In the genomic region with DNA sequence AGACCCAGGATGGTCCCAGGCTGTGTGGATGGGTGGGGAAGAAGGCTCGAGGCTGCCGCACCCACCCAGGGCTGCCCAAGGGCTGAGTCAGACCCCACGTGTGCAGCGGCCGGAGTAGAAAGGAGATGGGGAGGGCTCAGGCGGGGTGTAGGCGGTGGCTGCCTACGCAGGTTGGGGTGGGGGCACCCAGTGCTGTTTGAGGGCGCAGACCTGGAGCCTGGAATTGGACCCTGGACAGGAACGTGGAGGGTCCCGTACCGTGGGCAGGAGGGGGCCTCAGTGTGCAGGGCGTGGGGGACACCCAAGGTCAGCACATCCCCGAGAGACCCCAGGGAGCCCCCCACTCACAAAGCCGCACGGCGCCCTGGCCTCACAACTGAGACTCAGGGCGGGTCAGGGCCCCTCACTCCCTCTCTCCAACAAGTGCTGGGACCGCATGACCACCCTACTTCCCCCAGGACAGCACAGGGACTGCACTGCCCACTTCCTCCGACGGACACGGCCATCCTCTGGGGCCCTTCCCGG, we compare ENCODE assay signal across 12 cellular contexts.
DNase-seq lines count a peak whose midpoint lies in the region; ATAC-seq and TF ChIP-seq lines count a peak whose summit lies in the region.
"Had no signal": no experiment of that assay in that cellular context is flagged by ENCODE, and none has a peak within 500 bp of the region (broad histone marks: within the 10 kb centered on the region; RNA-seq: fewer than 3 reads in every experiment).

No MANE protein-coding gene starts in this region.

- TF ChIP-seq POLR2A in lower leg skin (IDR thresholded peaks at IDR 0.05) = no peak

- H3K27ac Mint-ChIP-seq in activated CD4-positive, alpha-beta T cell treated with anti-CD3 and anti-CD28 coated beads, Interleukin-2, amount 10 ng/mL, durations not matched to agents 7 days and 5 days = no peak overlapping the region
- no peak overlapping the region for H3K27ac Mint-ChIP-seq in activated CD4-positive, alpha-beta T cell treated with anti-CD3 and anti-CD28 coated beads for 36 hours
- H3K27ac Mint-ChIP-seq in chondrocyte (ENCODE audit: unreplicated experiment) = no peak overlapping the region
- H3K27ac Mint-ChIP-seq: activated T-helper 2 cell treated with anti-CD3 and anti-CD28 coated beads, Interferon-gamma antibody, Interleukin-2, Interleukin-4, amounts not matched to agents 10 μg/mL and 5 μg/mL and 100 μg/mL, durations not matched to agents 14 hours and 24 hours and 36 hours had no signal

- TF ChIP-seq CTCF in chondrocyte (IDR thresholded peaks at IDR 0.05) = no peak
- no peak for TF ChIP-seq CTCF in lower leg skin (IDR thresholded peaks at IDR 0.05)

- no peaks in the 10 kb centered on the region for H3K27me3 Mint-ChIP-seq in activated CD4-positive, alpha-beta T cell treated with anti-CD3 and anti-CD28 coated beads, Interleukin-2, amount 10 ng/mL, durations not matched to agents 7 days and 5 days
- no peaks in the 10 kb centered on the region for H3K27me3 Mint-ChIP-seq in activated CD4-positive, alpha-beta T cell treated with anti-CD3 and anti-CD28 coated beads for 36 hours
- H3K27me3 Mint-ChIP-seq in chondrocyte (ENCODE audit: low read depth) = peaks cover 2% of the 10 kb centered on the region

- 32 to 44% methylated on average over 22 to 23 of the region's 23 CpGs for WGBS in lower leg skin, 2 donors

- no peak for ATAC-seq in activated CD4-positive, alpha-beta T cell treated with anti-CD3 and anti-CD28 coated beads for 36 hours

- peaks cover 19% of the 10 kb centered on the region for H3K4me1 Mint-ChIP-seq in activated CD4-positive, alpha-beta T cell treated with anti-CD3 and anti-CD28 coated beads, Interleukin-2, amount 10 ng/mL, durations not matched to agents 7 days and 5 days
- peaks cover 18% of the 10 kb centered on the region for H3K4me1 Mint-ChIP-seq in activated CD4-positive, alpha-beta T cell treated with anti-CD3 and anti-CD28 coated beads for 36 hours
- peaks cover 3% of the 10 kb centered on the region for H3K4me1 Mint-ChIP-seq in chondrocyte (ENCODE audit: low read depth)

- POLR2A ChIA-PET in activated CD4-positive, alpha-beta T cell treated with anti-CD3 and anti-CD28 coated beads, Interleukin-2, amount 10 ng/mL, durations not matched to agents 7 days and 5 days (lab: Charles Lee) = no interaction called here
- POLR2A ChIA-PET in activated CD4-positive, alpha-beta T cell treated with anti-CD3 and anti-CD28 coated beads for 36 hours (lab: Charles Lee) = no interaction called here

- H3K9me3 Mint-ChIP-seq in activated CD4-positive, alpha-beta T cell treated with anti-CD3 and anti-CD28 coated beads, Interleukin-2, amount 10 ng/mL, durations not matched to agents 7 days and 5 days = no peaks in the 10 kb centered on the region
- no peaks in the 10 kb centered on the region for H3K9me3 Mint-ChIP-seq in activated CD4-positive, alpha-beta T cell treated with anti-CD3 and anti-CD28 coated beads for 36 hours (ENCODE audit: low read depth)
- H3K9me3 Mint-ChIP-seq in chondrocyte (ENCODE audit: low read depth) = no peaks in the 10 kb centered on the region
- H3K9me3 Mint-ChIP-seq: activated T-helper 2 cell treated with anti-CD3 and anti-CD28 coated beads, Interferon-gamma antibody, Interleukin-2, Interleukin-4, amounts not matched to agents 10 μg/mL and 5 μg/mL and 100 μg/mL, durations not matched to agents 14 hours and 24 hours and 36 hours had no signal

- CTCF ChIA-PET in activated CD4-positive, alpha-beta T cell treated with anti-CD3 and anti-CD28 coated beads, Interleukin-2, amount 10 ng/mL, durations not matched to agents 7 days and 5 days (lab: Charles Lee) = no interaction called here
- CTCF ChIA-PET in activated CD4-positive, alpha-beta T cell treated with anti-CD3 and anti-CD28 coated beads for 36 hours (lab: Charles Lee) = no interaction called here

- no peak overlapping the region for H3K4me3 ChIP-seq in lower leg skin (ENCODE audit: low read depth, poor library complexity, severe bottlenecking)
- H3K4me3 ChIP-seq: cardiac muscle cell, smooth muscle cell, testis had no signal

- intact Hi-C loops in activated CD4-positive, alpha-beta T cell treated with anti-CD3 and anti-CD28 coated beads for 36 hours (cut with DNase I, micrococcal nuclease) = no loop called here
- intact Hi-C loops in posterior vena cava (cut with DNase I) (no loop called here), lower leg skin (cut with DNase I; ENCODE audit: low total_unique reads) (loop anchor here (2.0 to 10.0 kb wide), 2 partner anchors 59 to 249 kb away; no protein-coding TSS in a partner anchor)

- H3K36me3 Mint-ChIP-seq in activated CD4-positive, alpha-beta T cell treated with anti-CD3 and anti-CD28 coated beads, Interleukin-2, amount 10 ng/mL, durations not matched to agents 7 days and 5 days (ENCODE audit: low read depth) = no peaks in the 10 kb centered on the region
- no peaks in the 10 kb centered on the region for H3K36me3 Mint-ChIP-seq in activated CD4-positive, alpha-beta T cell treated with anti-CD3 and anti-CD28 coated beads for 36 hours (ENCODE audit: low read depth)
- H3K36me3 Mint-ChIP-seq in chondrocyte (ENCODE audit: low read depth) = no peaks in the 10 kb centered on the region

- no peak for DNase-seq in activated CD4-positive, alpha-beta T cell treated with anti-CD3 and anti-CD28 coated beads, Interleukin-2, amount 10 ng/mL, durations not matched to agents 7 days and 5 days
- no peak for DNase-seq in activated CD4-positive, alpha-beta T cell treated with anti-CD3 and anti-CD28 coated beads for 36 hours
- DNase-seq in HPDE6-E6E7 (ENCODE audit: extremely low spot score) (peak; percentile 26), chondrocyte (ENCODE audit: low spot score) (peak; percentile 89), posterior vena cava (ENCODE audit: low spot score) (peak; percentile 69), lower leg skin (ENCODE audit: low spot score in 2 of 2) (no peak)
- no peak for DNase-seq in stimulated activated CD4-positive, alpha-beta T cell treated with anti-CD3 and anti-CD28 coated beads, Interleukin-12 subunit alpha, Interleukin-12 subunit beta, amount 100 ng/mL, for 4 hours
- no peak for DNase-seq in stimulated activated CD4-positive, alpha-beta T cell treated with anti-CD3 and anti-CD28 coated beads, Interleukin-15, amount 100 ng/mL, for 24 hours
- DNase-seq: testis had no signal

- peak overlapping the region; percentile 56 for H3K4me3 Mint-ChIP-seq in activated CD4-positive, alpha-beta T cell treated with anti-CD3 and anti-CD28 coated beads, Interleukin-2, amount 10 ng/mL, durations not matched to agents 7 days and 5 days
- no peak overlapping the region for H3K4me3 Mint-ChIP-seq in activated CD4-positive, alpha-beta T cell treated with anti-CD3 and anti-CD28 coated beads for 36 hours
- no peak overlapping the region for H3K4me3 Mint-ChIP-seq in chondrocyte (ENCODE audit: unreplicated experiment)

Comparison
In these comparisons a context has a peak if more than half of its experiments do, and no peak if none do; other contexts are left out.
1. DNase-seq: peak in HPDE6-E6E7 (single experiment), chondrocyte (single experiment) and posterior vena cava (single experiment); none in activated CD4-positive, alpha-beta T cell treated with anti-CD3 and anti-CD28 coated beads, Interleukin-2, amount 10 ng/mL, durations not matched to agents 7 days and 5 days (single experiment), activated CD4-positive, alpha-beta T cell treated with anti-CD3 and anti-CD28 coated beads for 36 hours (single experiment), lower leg skin (0 of 2), stimulated activated CD4-positive, alpha-beta T cell treated with anti-CD3 and anti-CD28 coated beads, Interleukin-12 subunit alpha, Interleukin-12 subunit beta, amount 100 ng/mL, for 4 hours (single experiment) and stimulated activated CD4-positive, alpha-beta T cell treated with anti-CD3 and anti-CD28 coated beads, Interleukin-15, amount 100 ng/mL, for 24 hours (single experiment).